Comparison of ENCODE assay signal across 8 cellular contexts in the genomic region with DNA sequence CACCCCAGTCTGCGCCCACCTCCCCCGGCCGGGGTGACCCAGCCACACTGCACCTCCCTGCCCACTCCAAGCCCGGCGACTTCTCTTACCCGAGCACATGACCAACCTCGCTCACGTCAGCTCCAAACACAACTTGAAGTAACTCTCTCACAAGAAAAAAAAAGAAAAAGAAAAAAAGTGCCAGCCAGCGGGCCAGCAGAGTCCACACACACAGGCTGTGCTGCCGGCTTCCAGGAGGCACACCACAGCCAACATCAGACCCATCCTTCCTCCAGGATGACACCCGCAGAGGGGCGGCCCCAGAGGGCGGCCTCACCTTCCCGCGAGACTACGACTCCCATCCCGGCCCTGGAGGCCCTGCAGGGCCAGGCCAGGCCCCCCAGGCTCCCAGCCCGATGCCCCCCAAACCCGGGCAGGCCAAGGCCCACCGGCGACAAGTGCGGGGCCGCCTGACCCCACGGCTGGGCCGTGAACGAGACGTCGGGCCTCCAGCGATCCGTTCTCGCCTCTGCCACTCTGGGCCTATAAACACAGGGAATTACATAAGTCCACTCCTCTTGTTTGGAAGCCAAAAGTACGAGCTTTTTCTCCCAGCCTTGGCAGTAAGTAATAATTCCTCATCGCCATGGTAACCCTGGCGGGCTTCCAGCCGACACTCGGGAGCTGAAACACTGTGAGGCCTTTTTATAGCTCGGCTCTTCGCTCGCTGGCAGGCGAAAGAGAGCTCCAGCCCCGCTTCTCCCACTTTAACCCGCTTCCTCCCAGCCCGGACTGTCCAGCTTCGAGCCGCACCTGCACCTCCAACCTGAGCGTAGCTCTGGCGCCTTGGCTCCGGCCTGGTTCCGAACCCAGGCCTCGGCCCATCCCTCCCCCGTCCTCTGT. TPM values are rescaled to one million over a fixed set of nuclear protein-coding genes. Genes with fewer than 3 reads are reported as not detected.
DNase-seq lines count a peak whose midpoint lies in the region; ATAC-seq, FAIRE-seq and TF ChIP-seq lines count a peak whose summit lies in the region.

No MANE protein-coding gene starts in this region.

- no peak for TF ChIP-seq RAD21 in HCT116 (IDR thresholded peaks at IDR 0.05; ENCODE audit: low read depth)

- no TSS peak for BruUV-seq in HCT116 (replicated peaks; lab: Mats Ljungman, UMichigan)

- peak overlapping the region; percentile 69 for H3K4me2 ChIP-seq in HCT116 (ENCODE audit: low read length)

- TF ChIP-seq CTCF in HCT116 (IDR thresholded peaks at IDR 0.05 in 2 of 3, conservative IDR thresholded peaks at IDR 0.05 in 1 of 3; ENCODE audit: borderline replicate concordance in 1 of 3, insufficient read depth in 1 of 3, low read depth in 2 of 3, low read length in 2 of 3) (no peak), cardiac fibroblast (IDR thresholded peaks at IDR 0.05; ENCODE audit: low read depth, low read length) (no peak)

- no peak overlapping the region for H2AFZ ChIP-seq in HCT116 (ENCODE audit: low read depth, low read length, poor library complexity, severe bottlenecking)

- no peaks in the 10 kb centered on the region for H3K27me3 ChIP-seq in HCT116 (ENCODE audit: insufficient read depth, low read length)
- no peaks in the 10 kb centered on the region for H3K27me3 ChIP-seq in skeletal muscle tissue (ENCODE audit: control insufficient read depth in 3 of 3, insufficient read depth in 3 of 3, low read length in 3 of 3)

- TF ChIP-seq POLR2A in HCT116 (IDR thresholded peaks at IDR 0.05; ENCODE audit: borderline replicate concordance, extremely low read depth, insufficient read depth, insufficient read length): no peak

- H3K36me3 Mint-ChIP-seq in stimulated activated effector memory CD8-positive, alpha-beta T cell treated with anti-CD3 and anti-CD28 coated beads, Interleukin-12 subunit alpha, Interleukin-12 subunit beta, amount 100 ng/mL, for 72 hours: no peaks in the 10 kb centered on the region

- no peak overlapping the region for H3K27ac Mint-ChIP-seq in stimulated activated effector memory CD8-positive, alpha-beta T cell treated with anti-CD3 and anti-CD28 coated beads, Interleukin-12 subunit alpha, Interleukin-12 subunit beta, amount 100 ng/mL, for 72 hours

- peak overlapping the region; percentile 88 for H3K27ac ChIP-seq in HCT116 (ENCODE audit: low read depth, low read length)
- peak overlapping the region; percentile 97 for H3K27ac ChIP-seq in skeletal muscle tissue (ENCODE audit: low read depth, low read length)

- H3K79me2 ChIP-seq in HCT116 (ENCODE audit: insufficient read depth, low read length): peaks cover 77% of the 10 kb centered on the region

- no peaks in the 10 kb centered on the region for H3K9me3 Mint-ChIP-seq in stimulated activated effector memory CD8-positive, alpha-beta T cell treated with anti-CD3 and anti-CD28 coated beads, Interleukin-12 subunit alpha, Interleukin-12 subunit beta, amount 100 ng/mL, for 72 hours

- CTCF ChIA-PET in HCT116 (lab: Charles Lee): interaction anchor here (0.8 to 1.2 kb wide), 2 partner anchors 210 to 246 kb away, joined by 3 to 4 read pairs; no protein-coding TSS in a partner anchor

- peak; percentile 99 for FAIRE-seq in islet of Langerhans (lab: Jason Lieb, UNC)

- H4K20me1 ChIP-seq in HCT116 (ENCODE audit: insufficient read depth): peaks cover 11% of the 10 kb centered on the region; the same call in 1 of the 2 replicates

- no peaks in the 10 kb centered on the region for H3K9me2 ChIP-seq in HCT116 (ENCODE audit: insufficient read depth)

- POLR2A ChIA-PET in HCT116 (lab: Charles Lee): interaction anchor here (1.0 kb wide), 1 partner anchor 9 kb away, joined by 3 read pairs; no protein-coding TSS in a partner anchor

- H3K4me1 ChIP-seq in HCT116 (ENCODE audit: control insufficient read depth in 1 of 2, insufficient read depth in 2 of 2, low read length in 2 of 2) (peaks cover 63 to 71% of the 10 kb centered on the region in 2 experiments), skeletal muscle tissue (ENCODE audit: control insufficient read depth in 3 of 3, insufficient read depth in 3 of 3, low read length in 3 of 3) (peaks cover 73 to 93% (median 91%) of the 10 kb centered on the region in 3 donors)

- no peak overlapping the region for H3K4me3 Mint-ChIP-seq in stimulated activated effector memory CD8-positive, alpha-beta T cell treated with anti-CD3 and anti-CD28 coated beads, Interleukin-12 subunit alpha, Interleukin-12 subunit beta, amount 100 ng/mL, for 72 hours

- peak; percentile 33 for ATAC-seq in HCT116
- ATAC-seq in GM19397 (IDR thresholded peaks at IDR 0.05; ENCODE audit: unreplicated experiment): no peak
- ATAC-seq in stimulated activated effector memory CD8-positive, alpha-beta T cell treated with anti-CD3 and anti-CD28 coated beads, Interleukin-12 subunit alpha, Interleukin-12 subunit beta, amount 100 ng/mL, for 72 hours: no peak

- H3K9me3 ChIP-seq in HCT116 (ENCODE audit: control insufficient read depth in 1 of 2, insufficient read depth in 1 of 2, low read depth in 1 of 2, low read length in 2 of 2) (no peaks in the 10 kb centered on the region), skeletal muscle tissue (ENCODE audit: control insufficient read depth in 3 of 3, low read length in 3 of 3) (no peaks in the 10 kb centered on the region)

- DNase-seq in HCT116 (ENCODE audit: low read depth, low spot score) (peak; percentile 56), NCI-H524 treated with DMSO at 0.1 percent for 48 hours (lab: John Stamatoyannopoulos, UW) (peak; percentile 73), cardiac fibroblast (ENCODE audit: low read depth in 2 of 2) (peak; percentile 100)
- no peak for DNase-seq in stimulated activated CD8-positive, alpha-beta memory T cell treated with anti-CD3 and anti-CD28 coated beads, Interleukin-4, amount 100 ng/mL, for 48 hours
- DNase-seq in stimulated activated effector memory CD8-positive, alpha-beta T cell treated with anti-CD3 and anti-CD28 coated beads, Interleukin-12 subunit alpha, Interleukin-12 subunit beta, amount 100 ng/mL, for 72 hours (ENCODE audit: low spot score in 2 of 2): no peak

- peaks cover 34% of the 10 kb centered on the region for H3K4me1 Mint-ChIP-seq in stimulated activated effector memory CD8-positive, alpha-beta T cell treated with anti-CD3 and anti-CD28 coated beads, Interleukin-12 subunit alpha, Interleukin-12 subunit beta, amount 100 ng/mL, for 72 hours

- H3K4me3 ChIP-seq in HCT116 (replicated peaks in 1 of 2; ENCODE audit: low read depth in 1 of 2, low read length in 2 of 2): peak overlapping the region in 1 of 2 experiments; percentile 14; a peak in 2 of 4 replicates
- H3K4me3 ChIP-seq in cardiac fibroblast (replicated peaks in 1 of 2; ENCODE audit: low read depth in 2 of 2, low read length in 2 of 2): peak overlapping the region; percentile 47 to 65
- peak overlapping the region; percentile 69 to 80 (median 72) for H3K4me3 ChIP-seq in skeletal muscle tissue (ENCODE audit: low read length in 3 of 3)

- no peaks in the 10 kb centered on the region for H3K36me3 ChIP-seq in HCT116 (ENCODE audit: control insufficient read depth in 1 of 2, insufficient read depth in 2 of 2, low read length in 2 of 2)
- H3K36me3 ChIP-seq in skeletal muscle tissue (ENCODE audit: control insufficient read depth in 3 of 3, insufficient read depth in 3 of 3, low read length in 3 of 3): peaks cover 0 to 6% (median 0%) of the 10 kb centered on the region in 3 donors

- intact Hi-C loops in HCT116 (cut with micrococcal nuclease): loop anchor here (10.0 kb wide), 1 partner anchor 227 kb away; no protein-coding TSS in a partner anchor

- peak overlapping the region; percentile 39 for H3K9ac ChIP-seq in HCT116 (ENCODE audit: low read length)
- H3K9ac ChIP-seq in skeletal muscle tissue (ENCODE audit: low read depth in 1 of 3, low read length in 3 of 3): peak overlapping the region; percentile 82 to 93 (median 92)

- RAD21 ChIA-PET in HCT116 (lab: Charles Lee; ENCODE audit: low non-redundant PET in 1 of 2, low total read pairs in 2 of 2, uncharacterized antibody in 2 of 2, unreplicated experiment in 2 of 2): interaction anchor here in 1 of 2 experiments (1.1 kb wide), 1 partner anchor 210 kb away, joined by 3 read pairs; no protein-coding TSS in a partner anchor

TF ChIP-seq in HCT116, 20 proteins besides CTCF, POLR2A, EP300 and RAD21:
- no peak for TF ChIP-seq TCF7L2 (IDR thresholded peaks at IDR 0.05; ENCODE audit: borderline replicate concordance, extremely low read depth, insufficient read depth, insufficient read length)
- no peak for TF ChIP-seq EZH2 (IDR thresholded peaks at IDR 0.05)
- TF ChIP-seq, protein P1, sequence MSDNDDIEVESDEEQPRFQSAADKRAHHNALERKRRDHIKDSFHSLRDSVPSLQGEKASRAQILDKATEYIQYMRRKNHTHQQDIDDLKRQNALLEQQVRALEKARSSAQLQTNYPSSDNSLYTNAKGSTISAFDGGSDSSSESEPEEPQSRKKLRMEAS (IDR thresholded peaks at IDR 0.05): no peak
- TF ChIP-seq SIN3A (IDR thresholded peaks at IDR 0.05; ENCODE audit: low read depth): no peak
- TF ChIP-seq EGR1 (IDR thresholded peaks at IDR 0.05; ENCODE audit: low read depth): no peak
- TF ChIP-seq POLR2AphosphoS5 (IDR thresholded peaks at IDR 0.05; ENCODE audit: low read depth, low read length): no peak

RNA-seq across cellular contexts. Expression of a gene that starts 49.1 kb away (rescaled TPM):
- total RNA-seq in HCT116 (2021; ENCODE audit: unreplicated experiment) (153 TPM), skeletal muscle tissue (32.9 TPM)
- polyA plus RNA-seq in HCT116 (2012): 84.8 and 92.4 TPM in 2 replicates

Comparison
In these comparisons a context has a peak if more than half of its experiments do, and no peak if none do; other contexts are left out.
1. DNase-seq: peak in HCT116 (single experiment), NCI-H524 treated with DMSO at 0.1 percent for 48 hours (single experiment) and cardiac fibroblast (2 of 2); none in stimulated activated CD8-positive, alpha-beta memory T cell treated with anti-CD3 and anti-CD28 coated beads, Interleukin-4, amount 100 ng/mL, for 48 hours (single experiment) and stimulated activated effector memory CD8-positive, alpha-beta T cell treated with anti-CD3 and anti-CD28 coated beads, Interleukin-12 subunit alpha, Interleukin-12 subunit beta, amount 100 ng/mL, for 72 hours (0 of 2).